8 cellular contexts compared by ENCODE assay signal in the genomic region with DNA sequence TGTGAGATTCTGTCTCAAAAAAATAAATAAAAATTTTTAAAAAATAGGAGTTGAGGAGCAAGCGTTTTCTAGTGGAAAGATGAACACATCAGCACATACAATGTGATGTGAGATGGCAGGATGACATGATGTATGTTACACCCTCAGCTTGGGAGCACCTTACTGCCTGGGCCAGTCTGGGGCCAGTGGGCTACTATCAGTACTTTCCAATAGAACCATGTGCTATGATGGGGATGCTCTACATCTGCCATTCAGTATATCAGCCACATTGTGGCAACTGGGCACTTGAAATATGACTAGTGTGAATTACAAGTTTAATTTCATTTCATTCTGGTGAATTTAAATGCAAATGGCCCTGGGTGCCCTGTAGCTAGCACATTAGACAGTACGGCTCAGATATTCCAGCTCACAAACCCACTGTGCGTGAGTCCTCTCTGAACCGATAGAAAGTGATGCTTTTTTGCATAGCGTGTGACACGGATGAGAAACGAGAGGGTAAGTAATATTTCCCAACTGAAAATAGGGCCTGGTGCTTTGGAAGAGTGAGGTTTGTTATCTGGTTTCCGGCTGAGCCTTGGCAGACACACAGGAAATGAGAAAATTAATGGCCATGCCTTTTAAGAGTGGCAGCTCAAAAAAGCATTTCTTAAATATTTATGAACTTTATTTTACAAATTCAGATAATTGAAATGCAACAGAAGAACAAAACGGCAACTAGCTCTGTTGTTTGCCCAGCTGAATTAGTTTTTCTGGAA.
DNase-seq lines count a peak whose midpoint lies in the region; ATAC-seq and TF ChIP-seq lines count a peak whose summit lies in the region.

No MANE protein-coding gene starts in this region.

- H3K27ac Mint-ChIP-seq in brain = peak overlapping the region in 4 of 5 experiments; percentile 10 to 93 (median 79)

- peak overlapping the region in 1 of 5 experiments; percentile 55 for H3K4me3 Mint-ChIP-seq in brain

- ATAC-seq in GM21528 (IDR thresholded peaks at IDR 0.05; ENCODE audit: low FRiP score, unreplicated experiment) = peak; percentile 62
- ATAC-seq in stimulated activated naive CD8-positive, alpha-beta T cell treated with anti-CD3 and anti-CD28 coated beads, Interleukin-15, Interleukin-2, amounts not matched to agents 100 U/mL and 50 U/mL, for 24 hours = peak; percentile 94
- ATAC-seq in HG02623 (IDR thresholded peaks at IDR 0.05; ENCODE audit: unreplicated experiment) = no peak

- peaks cover 3% of the 10 kb centered on the region for H3K27me3 Mint-ChIP-seq in brain

- H3K36me3 Mint-ChIP-seq in brain = peaks cover 19% of the 10 kb centered on the region

- peaks cover 30% of the 10 kb centered on the region for H3K4me1 Mint-ChIP-seq in brain

- DNase-seq in Daoy (ENCODE audit: low read depth) = peak; percentile 55
- DNase-seq in NCI-H2029 (lab: John Stamatoyannopoulos, UW) = peak; percentile 48
- peak; percentile 41 for DNase-seq in stimulated activated naive CD8-positive, alpha-beta T cell treated with anti-CD3 and anti-CD28 coated beads, Interleukin-15, Interleukin-2, amounts not matched to agents 100 U/mL and 50 U/mL, for 24 hours
- no peak for DNase-seq in midbrain (lab: John Stamatoyannopoulos, UW)
- no peak for DNase-seq in GM19240 (ENCODE audit: insufficient read length, low spot score)

- no peaks in the 10 kb centered on the region for H3K9me3 Mint-ChIP-seq in brain

- TF ChIP-seq CTCF in brain (conservative IDR thresholded peaks at IDR 0.05) = no peak

Comparison
In these comparisons a context has a peak if more than half of its experiments do, and no peak if none do; other contexts are left out.
1. DNase-seq: peak in Daoy (single experiment), NCI-H2029 (single experiment) and stimulated activated naive CD8-positive, alpha-beta T cell treated with anti-CD3 and anti-CD28 coated beads, Interleukin-15, Interleukin-2, amounts not matched to agents 100 U/mL and 50 U/mL, for 24 hours (single experiment); none in midbrain (single experiment) and GM19240 (single experiment).